ENCODE assay signal across 8 cellular contexts in the genomic region with DNA sequence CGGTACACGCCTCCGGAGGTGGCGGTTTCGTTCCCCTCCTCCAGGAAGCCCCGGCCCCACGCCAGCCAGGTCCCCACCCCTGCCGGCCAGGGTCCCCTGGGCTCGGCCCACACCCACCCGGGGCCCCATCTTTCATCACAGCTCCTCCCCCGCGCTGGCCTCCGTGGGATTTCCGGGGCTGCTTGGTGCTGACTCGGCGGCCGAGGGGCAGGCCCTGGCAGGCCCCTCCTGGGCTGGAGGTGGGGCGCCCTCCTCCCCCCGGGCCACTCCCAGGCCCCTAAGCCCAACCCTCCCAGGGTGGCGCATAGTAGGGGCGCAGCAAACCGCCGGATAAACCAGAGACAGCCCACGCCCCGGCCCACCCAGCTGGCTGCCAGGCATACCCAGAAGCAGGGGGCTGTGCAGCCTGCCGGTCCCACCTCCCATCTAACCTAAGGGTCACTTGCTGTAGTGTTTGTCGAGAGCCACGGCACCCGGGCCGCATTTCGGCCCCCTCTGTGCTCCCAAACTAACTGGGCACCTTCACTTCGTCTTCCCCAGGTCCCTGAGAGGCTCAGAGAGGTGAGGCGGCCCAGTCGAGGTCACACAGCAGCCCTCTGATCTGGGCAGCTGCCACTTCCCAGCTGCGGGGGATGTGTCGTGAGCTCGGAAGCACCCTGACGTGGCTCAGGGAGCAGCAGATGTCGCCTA. TPM values are rescaled to one million over a fixed set of nuclear protein-coding genes. Genes with fewer than 3 reads are reported as not detected.
DNase-seq lines count a peak whose midpoint lies in the region; ATAC-seq and TF ChIP-seq lines count a peak whose summit lies in the region.

No MANE protein-coding gene starts in this region.

- DNase-seq in activated naive CD4-positive, alpha-beta T cell treated with anti-CD3 and anti-CD28 coated beads for 36 hours, result no peak
- DNase-seq in activated naive CD4-positive, alpha-beta T cell (lab: John Stamatoyannopoulos, UW), result no peak
- DNase-seq in activated naive CD8-positive, alpha-beta T cell treated with anti-CD3 and anti-CD28 coated beads, Interleukin-2, amount 10 ng/mL, durations not matched to agents 7 days and 5 days, result no peak
- DNase-seq in left lung, result peak in 1 of 2 donors; percentile 89
- DNase-seq in Ammon's horn (ENCODE audit: low spot score), result no peak
- DNase-seq in GM19238 (ENCODE audit: insufficient read length, low spot score), result no peak
- no peak for DNase-seq in SJCRH30

- peaks cover 38% of the 10 kb centered on the region for H3K4me1 Mint-ChIP-seq in activated naive CD4-positive, alpha-beta T cell treated with anti-CD3 and anti-CD28 coated beads for 36 hours (ENCODE audit: low read depth)
- peaks cover 10% of the 10 kb centered on the region for H3K4me1 Mint-ChIP-seq in activated naive CD8-positive, alpha-beta T cell treated with anti-CD3 and anti-CD28 coated beads, Interleukin-2, amount 10 ng/mL, durations not matched to agents 7 days and 5 days

- peak; percentile 34 for ATAC-seq in activated naive CD8-positive, alpha-beta T cell treated with anti-CD3 and anti-CD28 coated beads, Interleukin-2, amount 10 ng/mL, durations not matched to agents 7 days and 5 days (ENCODE audit: low read depth)
- no peak for ATAC-seq in left lung

- H3K27me3 Mint-ChIP-seq in activated naive CD4-positive, alpha-beta T cell treated with anti-CD3 and anti-CD28 coated beads for 36 hours (ENCODE audit: low read depth), result no peaks in the 10 kb centered on the region
- H3K27me3 Mint-ChIP-seq in activated naive CD8-positive, alpha-beta T cell treated with anti-CD3 and anti-CD28 coated beads, Interleukin-2, amount 10 ng/mL, durations not matched to agents 7 days and 5 days, result no peaks in the 10 kb centered on the region

- H3K4me3 ChIP-seq in left lung, result peak overlapping the region in 1 of 2 donors; percentile 93
- H3K4me3 ChIP-seq in subcutaneous abdominal adipose tissue (ENCODE audit: low read depth in 1 of 5, low read length in 5 of 5), result peak overlapping the region in 4 of 5 donors; percentile 22 to 75 (median 38)
- no peak overlapping the region for H3K4me3 ChIP-seq in SJCRH30

- H3K36me3 ChIP-seq in left lung (peaks cover 0 to 18% of the 10 kb centered on the region in 2 donors), subcutaneous abdominal adipose tissue (ENCODE audit: control insufficient read depth in 5 of 5, insufficient read depth in 5 of 5, low read length in 5 of 5) (peaks cover 0 to 15% (median 9%) of the 10 kb centered on the region in 5 donors), SJCRH30 (peaks cover 5% of the 10 kb centered on the region; the same call in 1 of the 2 replicates)

- peak overlapping the region; percentile 79 for H3K27ac Mint-ChIP-seq in activated naive CD4-positive, alpha-beta T cell treated with anti-CD3 and anti-CD28 coated beads for 36 hours
- peak overlapping the region; percentile 80 for H3K27ac Mint-ChIP-seq in activated naive CD8-positive, alpha-beta T cell treated with anti-CD3 and anti-CD28 coated beads, Interleukin-2, amount 10 ng/mL, durations not matched to agents 7 days and 5 days

- H3K4me3 Mint-ChIP-seq in activated naive CD4-positive, alpha-beta T cell treated with anti-CD3 and anti-CD28 coated beads for 36 hours, result no peak overlapping the region
- H3K4me3 Mint-ChIP-seq in activated naive CD8-positive, alpha-beta T cell treated with anti-CD3 and anti-CD28 coated beads, Interleukin-2, amount 10 ng/mL, durations not matched to agents 7 days and 5 days, result peak overlapping the region; percentile 48

- no peaks in the 10 kb centered on the region for H3K9me3 ChIP-seq in left lung
- no peaks in the 10 kb centered on the region for H3K9me3 ChIP-seq in subcutaneous abdominal adipose tissue (ENCODE audit: control insufficient read depth in 5 of 5, low read length in 5 of 5)
- H3K9me3 ChIP-seq in SJCRH30 (replicated peaks), result no peaks in the 10 kb centered on the region

- peaks cover 10% of the 10 kb centered on the region for H3K36me3 Mint-ChIP-seq in activated naive CD4-positive, alpha-beta T cell treated with anti-CD3 and anti-CD28 coated beads for 36 hours (ENCODE audit: low read depth)
- peaks cover 17% of the 10 kb centered on the region for H3K36me3 Mint-ChIP-seq in activated naive CD8-positive, alpha-beta T cell treated with anti-CD3 and anti-CD28 coated beads, Interleukin-2, amount 10 ng/mL, durations not matched to agents 7 days and 5 days

- H3K9ac ChIP-seq in subcutaneous abdominal adipose tissue (ENCODE audit: low read length in 5 of 5), result peak overlapping the region; percentile 26 to 90 (median 88)

- intact Hi-C loops in activated naive CD4-positive, alpha-beta T cell treated with anti-CD3 and anti-CD28 coated beads for 36 hours (cut with micrococcal nuclease), result no loop called here
- intact Hi-C loops in left lung (cut with DNase I), result no loop called here

- H3K27me3 ChIP-seq in left lung, result no peaks in the 10 kb centered on the region
- H3K27me3 ChIP-seq in subcutaneous abdominal adipose tissue (ENCODE audit: control insufficient read depth in 5 of 5, insufficient read depth in 4 of 5, low read length in 5 of 5), result no peaks in the 10 kb centered on the region
- no peaks in the 10 kb centered on the region for H3K27me3 ChIP-seq in SJCRH30

- peak overlapping the region; percentile 90 to 94 for H3K27ac ChIP-seq in left lung
- H3K27ac ChIP-seq in subcutaneous abdominal adipose tissue (ENCODE audit: low read depth, low read length), result peak overlapping the region; percentile 98
- no peak overlapping the region for H3K27ac ChIP-seq in SJCRH30

- no peak for TF ChIP-seq CTCF in left lung (IDR thresholded peaks at IDR 0.05)

- POLR2A ChIA-PET in activated naive CD8-positive, alpha-beta T cell treated with anti-CD3 and anti-CD28 coated beads, Interleukin-2, amount 10 ng/mL, durations not matched to agents 7 days and 5 days (lab: Charles Lee), result no interaction called here

- H3K9me3 Mint-ChIP-seq in activated naive CD4-positive, alpha-beta T cell treated with anti-CD3 and anti-CD28 coated beads for 36 hours, result no peaks in the 10 kb centered on the region
- no peaks in the 10 kb centered on the region for H3K9me3 Mint-ChIP-seq in activated naive CD8-positive, alpha-beta T cell treated with anti-CD3 and anti-CD28 coated beads, Interleukin-2, amount 10 ng/mL, durations not matched to agents 7 days and 5 days

- H3K4me1 ChIP-seq in left lung, result peaks cover 58 to 85% of the 10 kb centered on the region in 2 donors
- H3K4me1 ChIP-seq in subcutaneous abdominal adipose tissue (ENCODE audit: control insufficient read depth in 5 of 5, insufficient read depth in 5 of 5, low read length in 5 of 5), result peaks cover 17 to 83% (median 77%) of the 10 kb centered on the region in 5 donors
- H3K4me1 ChIP-seq in SJCRH30, result no peaks in the 10 kb centered on the region

- CTCF ChIA-PET in activated naive CD4-positive, alpha-beta T cell treated with anti-CD3 and anti-CD28 coated beads for 36 hours (lab: Charles Lee), result no interaction called here

RNA-seq across cellular contexts. Expression of a gene that starts 6.6 kb away (rescaled TPM):
- total RNA-seq in activated naive CD4-positive, alpha-beta T cell treated with anti-CD3 and anti-CD28 coated beads for 36 hours, result 10 to 100 TPM; 11.3 to 11.9 TPM
- total RNA-seq in activated naive CD8-positive, alpha-beta T cell treated with anti-CD3 and anti-CD28 coated beads, Interleukin-2, amount 10 ng/mL, durations not matched to agents 7 days and 5 days, result 10 to 100 TPM; 60.6 to 61.5 TPM
- total RNA-seq in left lung, result 10 to 100 TPM; 38.8 to 49.5 TPM
- total RNA-seq in SJCRH30 (2014; rRNA removed; shearing (Covaris generic)), result 8.2 and 8.6 TPM in 2 replicates

RNA-seq across cellular contexts. Expression of a gene that starts 52.5 kb away (rescaled TPM):
- total RNA-seq in activated naive CD4-positive, alpha-beta T cell treated with anti-CD3 and anti-CD28 coated beads for 36 hours, result 10 to 100 TPM; 16.1 to 20.1 TPM
- 10 to 100 TPM; 32.1 to 38.3 TPM for total RNA-seq in activated naive CD8-positive, alpha-beta T cell treated with anti-CD3 and anti-CD28 coated beads, Interleukin-2, amount 10 ng/mL, durations not matched to agents 7 days and 5 days
- total RNA-seq in left lung, result 10 to 100 TPM; 24.3 to 26.9 TPM
- 32.8 and 35.1 TPM in 2 replicates for total RNA-seq in SJCRH30 (2014; rRNA removed; shearing (Covaris generic))
